In the genomic region with DNA sequence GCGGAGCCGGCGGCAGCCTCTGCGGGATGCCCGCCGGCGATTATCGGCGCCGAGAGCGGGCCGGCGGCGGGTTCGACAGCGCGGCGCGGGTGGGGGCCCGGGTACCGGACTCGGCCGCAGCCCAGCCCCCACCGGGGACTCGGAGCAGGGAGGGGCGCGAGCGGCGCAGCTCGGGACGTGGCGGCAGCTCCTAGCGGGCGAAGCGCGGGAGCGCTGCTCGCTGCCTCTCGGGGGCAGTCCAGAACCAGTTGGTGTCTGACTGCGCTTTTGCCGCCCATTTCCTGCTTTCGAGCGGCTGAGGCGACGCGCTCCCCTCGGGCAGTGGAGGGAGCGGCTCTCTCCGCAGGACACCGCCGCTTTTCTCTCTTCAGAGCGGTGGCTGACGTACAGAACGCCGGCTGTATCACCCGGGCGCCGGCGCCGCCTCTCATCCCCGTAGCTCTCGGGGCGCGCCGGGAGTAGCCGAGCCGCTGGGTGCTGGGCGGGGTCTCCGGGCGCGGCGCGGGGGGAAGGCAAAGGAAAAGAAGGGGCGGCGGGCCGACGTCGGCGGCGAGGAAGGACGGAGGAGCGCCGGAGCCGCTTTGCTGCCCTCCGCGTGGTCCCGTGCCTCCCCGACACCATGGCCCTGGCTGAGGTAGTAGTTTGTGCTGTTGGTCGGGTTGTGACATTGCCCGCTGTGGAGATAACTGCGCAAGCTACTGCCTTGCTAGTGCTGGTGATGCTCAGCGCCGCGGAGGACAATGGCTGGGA, we compare ENCODE assay signal across 8 cellular contexts.
DNase-seq lines count a peak whose midpoint lies in the region; ATAC-seq and TF ChIP-seq lines count a peak whose summit lies in the region.

No MANE protein-coding gene starts in this region.

- peak overlapping the region; percentile 34 for H3K4me2 ChIP-seq in mesendoderm (ENCODE audit: low read length)

- peak overlapping the region; percentile 100 for H3K27ac ChIP-seq in CD4-positive, alpha-beta T cell (ENCODE audit: low read depth, low read length)
- H3K27ac ChIP-seq in effector memory CD4-positive, alpha-beta T cell (ENCODE audit: insufficient read depth, low read length, poor library complexity, severe bottlenecking): peak overlapping the region; percentile 100
- H3K27ac ChIP-seq in mesendoderm (ENCODE audit: low read depth, low read length): peak overlapping the region; percentile 100

- H2BK15ac ChIP-seq in mesendoderm (replicated peaks; ENCODE audit: low read depth): no peak overlapping the region

- H3K9ac ChIP-seq in mesendoderm (ENCODE audit: low read length): peak overlapping the region; percentile 99

- no peaks in the 10 kb centered on the region for H3K27me3 Mint-ChIP-seq in CD4-positive, alpha-beta T cell

- H3K9me3 Mint-ChIP-seq in CD4-positive, alpha-beta T cell: no peaks in the 10 kb centered on the region

- DNase-seq in CD4-positive, alpha-beta T cell: peak; percentile 63 to 78 (median 70)
- DNase-seq in NCI-H774 (lab: John Stamatoyannopoulos, UW) (peak; percentile 88), mesendoderm (peak; percentile 94)
- peak; percentile 94 for DNase-seq in activated CD8-positive, alpha-beta memory T cell treated with anti-CD3 and anti-CD28 coated beads for 24 hours
- DNase-seq in effector memory CD4-positive, alpha-beta T cell: peak; percentile 70 to 75 (median 75)
- DNase-seq in stimulated activated CD8-positive, alpha-beta memory T cell treated with anti-CD3 and anti-CD28 coated beads, Interleukin-12 subunit alpha, Interleukin-12 subunit beta, amount 100 ng/mL, for 4 hours (ENCODE audit: low read depth): peak; percentile 70

- H3K23ac ChIP-seq in mesendoderm (ENCODE audit: low read length): peak overlapping the region; percentile 86

- peak overlapping the region; percentile 99 for H3K56ac ChIP-seq in mesendoderm (ENCODE audit: low read length)

- H3K4me1 ChIP-seq in effector memory CD4-positive, alpha-beta T cell (ENCODE audit: control insufficient read depth, insufficient read depth, low read length, poor library complexity, severe bottlenecking): peaks cover 8% of the 10 kb centered on the region
- peaks cover 5% of the 10 kb centered on the region for H3K4me1 ChIP-seq in mesendoderm (ENCODE audit: control insufficient read depth, low read depth, low read length)

- peak overlapping the region; percentile 73 for H2BK120ac ChIP-seq in mesendoderm (ENCODE audit: low read depth, low read length)

- WGBS in mesendoderm (ENCODE audit: extremely low coverage, insufficient coverage, low lambda C conversion rate): no CpG with 5 or more reads among the region's 94 CpGs

- peak; percentile 64 for ATAC-seq in CD4-positive, alpha-beta T cell (ENCODE audit: poor library complexity)
- peak; percentile 66 for ATAC-seq in GM19328 (IDR thresholded peaks at IDR 0.05; ENCODE audit: unreplicated experiment)
- ATAC-seq in HG03469 (IDR thresholded peaks at IDR 0.05; ENCODE audit: unreplicated experiment): peak; percentile 53

- peak overlapping the region; percentile 92 for H3K18ac ChIP-seq in mesendoderm (ENCODE audit: low read length)

- H3K27me3 ChIP-seq in CD4-positive, alpha-beta T cell (ENCODE audit: control insufficient read depth, insufficient read depth, low read length): no peaks in the 10 kb centered on the region
- no peaks in the 10 kb centered on the region for H3K27me3 ChIP-seq in effector memory CD4-positive, alpha-beta T cell (replicated peaks; ENCODE audit: control insufficient read depth, insufficient read depth, low read length, poor library complexity, severe bottlenecking)
- H3K27me3 ChIP-seq in mesendoderm (ENCODE audit: insufficient read depth, low read length, poor library complexity): no peaks in the 10 kb centered on the region

- peak overlapping the region; percentile 72 for H4K5ac ChIP-seq in mesendoderm (ENCODE audit: low read length)

- peak; percentile 48 for TF ChIP-seq CTCF in CD4-positive, alpha-beta T cell (IDR thresholded peaks at IDR 0.05)

- peak overlapping the region; percentile 100 for H3K27ac Mint-ChIP-seq in CD4-positive, alpha-beta T cell

- intact Hi-C loops in CD4-positive, alpha-beta T cell (cut with DNase I, micrococcal nuclease): loop anchor here (2.0 to 5.0 kb wide), 3 partner anchors 136 to 342 kb away; partner anchors contain the start of genes MON2 (in 2 of the 2) and USP15 (in 1 of the 2)

- CTCF ChIA-PET in CD4-positive, alpha-beta T cell (lab: Charles Lee): interaction anchor here (0.7 to 1.2 kb wide), 7 partner anchors 9 to 136 kb away, joined by 3 to 4 read pairs (median 3); partner anchors contain the start of gene MON2

- H3K79me2 ChIP-seq in mesendoderm (ENCODE audit: control insufficient read depth, insufficient read depth, low read length): peaks cover 38% of the 10 kb centered on the region

- H3K79me1 ChIP-seq in mesendoderm (ENCODE audit: low read length): peaks cover 3% of the 10 kb centered on the region

- H3K4me1 Mint-ChIP-seq in CD4-positive, alpha-beta T cell (ENCODE audit: low read depth): peaks cover 42% of the 10 kb centered on the region

- POLR2A ChIA-PET in CD4-positive, alpha-beta T cell (lab: Charles Lee): interaction anchor here (0.6 to 2.9 kb wide), 31 partner anchors 10 to 352 kb away, joined by 3 to 27 read pairs (median 4); partner anchors contain the start of genes MON2 and USP15

- H4K8ac ChIP-seq in mesendoderm (ENCODE audit: low read depth, low read length): peak overlapping the region; percentile 96

- H3K4me3 ChIP-seq in effector memory CD4-positive, alpha-beta T cell (ENCODE audit: insufficient read depth, low read depth, low read length, poor library complexity, severe bottlenecking): peak overlapping the region; percentile 76
- peak overlapping the region; percentile 96 for H3K4me3 ChIP-seq in mesendoderm (ENCODE audit: low read length)

- peak overlapping the region; percentile 99 for H3K4me3 Mint-ChIP-seq in CD4-positive, alpha-beta T cell

- H3K36me3 ChIP-seq in effector memory CD4-positive, alpha-beta T cell (ENCODE audit: control insufficient read depth, insufficient read depth, low read length): no peaks in the 10 kb centered on the region
- no peaks in the 10 kb centered on the region for H3K36me3 ChIP-seq in mesendoderm (ENCODE audit: control insufficient read depth, insufficient read depth, low read length)

- peak overlapping the region; percentile 93 for H2BK5ac ChIP-seq in mesendoderm (ENCODE audit: low read length)

- H3K9me3 ChIP-seq in CD4-positive, alpha-beta T cell (ENCODE audit: control insufficient read depth, low read length): no peaks in the 10 kb centered on the region
- no peaks in the 10 kb centered on the region for H3K9me3 ChIP-seq in effector memory CD4-positive, alpha-beta T cell (ENCODE audit: control insufficient read depth, low read length)

- peaks cover 19% of the 10 kb centered on the region for H3K36me3 Mint-ChIP-seq in CD4-positive, alpha-beta T cell (ENCODE audit: low read depth)

- H2AK5ac ChIP-seq in mesendoderm (ENCODE audit: low read length): peak overlapping the region; percentile 71

- peak overlapping the region; percentile 90 for H3K4ac ChIP-seq in mesendoderm (ENCODE audit: low read depth, low read length)

Comparison
In these comparisons a context has a peak if more than half of its experiments do, and no peak if none do; other contexts are left out.
1. Peak in every context shown above with its lines: DNase-seq, ATAC-seq, H3K4me3 ChIP-seq and H3K27ac ChIP-seq.